In the genomic region with DNA sequence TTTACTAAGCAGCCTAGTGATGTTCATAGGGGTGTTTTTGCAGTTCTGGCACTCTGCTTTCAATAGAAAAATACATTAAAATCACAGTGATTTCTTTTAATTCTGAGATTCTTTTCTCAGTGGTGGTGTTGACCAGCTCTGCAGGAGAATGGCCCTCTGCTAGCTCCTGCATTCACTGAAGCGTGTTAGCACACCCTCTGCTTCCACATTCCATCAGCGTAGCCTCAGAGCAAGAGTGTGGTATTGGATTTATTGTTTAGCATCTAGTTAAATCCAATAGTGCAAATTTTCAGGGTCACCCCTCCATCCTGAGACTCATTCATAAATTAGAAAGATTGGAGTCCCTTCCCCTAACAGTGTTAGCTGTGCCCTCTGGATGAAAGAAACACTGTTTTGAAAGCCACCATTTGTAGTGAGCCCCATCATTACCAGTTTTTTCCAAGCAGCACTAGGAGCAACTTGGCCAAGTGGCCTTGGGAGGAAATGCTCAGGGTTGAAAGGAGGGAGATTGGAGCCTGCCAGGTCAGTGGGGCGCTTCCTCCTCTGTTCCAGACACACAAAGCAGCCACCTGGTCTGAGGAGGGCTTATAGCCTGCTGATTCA, we compare ENCODE assay signal across 11 cellular contexts. TPM values are rescaled to one million over a fixed set of nuclear protein-coding genes. Genes with fewer than 3 reads are reported as not detected.
DNase-seq lines count a peak whose midpoint lies in the region; ATAC-seq and TF ChIP-seq lines count a peak whose summit lies in the region.
"Had no signal": no experiment of that assay in that cellular context is flagged by ENCODE, and none has a peak within 500 bp of the region (broad histone marks: within the 10 kb centered on the region; RNA-seq: fewer than 3 reads in every experiment).

No MANE protein-coding gene starts in this region.

- POLR2A ChIA-PET in WTC11 (lab: Charles Lee) = no interaction called here
- POLR2A ChIA-PET in activated CD4-positive, alpha-beta memory T cell treated with anti-CD3 and anti-CD28 coated beads, Interleukin-2, amount 10 ng/mL, durations not matched to agents 7 days and 5 days (lab: Charles Lee) = no interaction called here

- H3K27me3 ChIP-seq in BLaER1 (peaks cover 35% of the 10 kb centered on the region), hepatocyte (no peaks in the 10 kb centered on the region), parathyroid adenoma (ENCODE audit: control insufficient read depth, insufficient read depth, low read length) (no peaks in the 10 kb centered on the region)
- H3K27me3 ChIP-seq: foreskin keratinocyte had no signal

- no peaks in the 10 kb centered on the region for H3K27me3 Mint-ChIP-seq in WTC11 (ENCODE audit: low read depth)
- H3K27me3 Mint-ChIP-seq in activated CD4-positive, alpha-beta memory T cell treated with anti-CD3 and anti-CD28 coated beads, Interleukin-2, amount 10 ng/mL, durations not matched to agents 7 days and 5 days = no peaks in the 10 kb centered on the region

- H3K4me3 ChIP-seq in BLaER1 = no peak overlapping the region
- H3K4me3 ChIP-seq in hepatocyte = no peak overlapping the region
- no peak overlapping the region for H3K4me3 ChIP-seq in parathyroid adenoma (ENCODE audit: low read depth, low read length)
- H3K4me3 ChIP-seq: PC-9 had no signal

- H3K4me2 ChIP-seq in BLaER1 = peak overlapping the region; percentile 74
- no peak overlapping the region for H3K4me2 ChIP-seq in hepatocyte
- H3K4me2 ChIP-seq in parathyroid adenoma (ENCODE audit: low read length) = peak overlapping the region; percentile 14
- H3K4me2 ChIP-seq: PC-9 had no signal

- WGBS in hepatocyte (ENCODE audit: low lambda C conversion rate, missing lambda C conversion rate) = 81% methylated on average over 3 of the region's 3 CpGs

- H3K4me1 ChIP-seq in BLaER1 (peaks cover 49% of the 10 kb centered on the region), hepatocyte (ENCODE audit: insufficient read depth) (peaks cover 5% of the 10 kb centered on the region), parathyroid adenoma (peaks cover 26% of the 10 kb centered on the region)
- H3K4me1 ChIP-seq: foreskin keratinocyte had no signal

- no peaks in the 10 kb centered on the region for H3K9me3 Mint-ChIP-seq in WTC11
- no peaks in the 10 kb centered on the region for H3K9me3 Mint-ChIP-seq in activated CD4-positive, alpha-beta memory T cell treated with anti-CD3 and anti-CD28 coated beads, Interleukin-2, amount 10 ng/mL, durations not matched to agents 7 days and 5 days
- H3K9me3 Mint-ChIP-seq: T-helper 1 cell treated with Interleukin-12 subunit alpha and Interleukin-12 subunit beta and Interleukin-4 antibody, amounts not matched to agents 30 μg/mL and 1 μg/mL, for 36 hours had no signal

- no peak overlapping the region; the same call in 1 of the 2 replicates for H3K4me3 Mint-ChIP-seq in WTC11
- H3K4me3 Mint-ChIP-seq in activated CD4-positive, alpha-beta memory T cell treated with anti-CD3 and anti-CD28 coated beads, Interleukin-2, amount 10 ng/mL, durations not matched to agents 7 days and 5 days = no peak overlapping the region
- H3K4me3 Mint-ChIP-seq: T-helper 1 cell treated with Interleukin-12 subunit alpha and Interleukin-12 subunit beta and Interleukin-4 antibody, amounts not matched to agents 30 μg/mL and 1 μg/mL, for 36 hours had no signal

- peak overlapping the region; percentile 86 for H3K27ac Mint-ChIP-seq in WTC11
- H3K27ac Mint-ChIP-seq in activated CD4-positive, alpha-beta memory T cell treated with anti-CD3 and anti-CD28 coated beads, Interleukin-2, amount 10 ng/mL, durations not matched to agents 7 days and 5 days = no peak overlapping the region
- H3K27ac Mint-ChIP-seq: T-helper 1 cell treated with Interleukin-12 subunit alpha and Interleukin-12 subunit beta and Interleukin-4 antibody, amounts not matched to agents 30 μg/mL and 1 μg/mL, for 36 hours had no signal

- DNase-seq in WTC11 (ENCODE audit: low spot score) (no peak), hepatocyte (ENCODE audit: low spot score) (no peak), NCI-H1105 treated with DMSO at 0.1 percent for 48 hours (lab: John Stamatoyannopoulos, UW) (no peak), hippocampal formation (lab: John Stamatoyannopoulos, UW) (no peak), NCI-H2196 treated with DMSO at 0.1 percent for 48 hours (lab: John Stamatoyannopoulos, UW; ENCODE audit: unreplicated experiment) (no peak)
- DNase-seq in activated CD4-positive, alpha-beta memory T cell treated with anti-CD3 and anti-CD28 coated beads, Interleukin-2, amount 10 ng/mL, durations not matched to agents 7 days and 5 days = no peak

- H3K9me3 ChIP-seq in BLaER1 = no peaks in the 10 kb centered on the region
- H3K9me3 ChIP-seq in hepatocyte (ENCODE audit: low read depth) = no peaks in the 10 kb centered on the region
- no peaks in the 10 kb centered on the region for H3K9me3 ChIP-seq in parathyroid adenoma (ENCODE audit: control insufficient read depth, low read length)

- H3K9ac ChIP-seq in BLaER1 (no peak overlapping the region), parathyroid adenoma (no peak overlapping the region)

- CTCF ChIA-PET in WTC11 (lab: Charles Lee) = interaction anchor here (1.0 to 2.1 kb wide), 4 partner anchors 21 to 130 kb away, joined by 3 to 8 read pairs (median 3); no protein-coding TSS in a partner anchor
- CTCF ChIA-PET in activated CD4-positive, alpha-beta memory T cell treated with anti-CD3 and anti-CD28 coated beads, Interleukin-2, amount 10 ng/mL, durations not matched to agents 7 days and 5 days (lab: Charles Lee) = no interaction called here

- H3K79me2 ChIP-seq in hepatocyte = no peaks in the 10 kb centered on the region
- H3K79me2 ChIP-seq in parathyroid adenoma = peaks cover 4% of the 10 kb centered on the region

- H3K36me3 ChIP-seq in BLaER1 (no peaks in the 10 kb centered on the region), hepatocyte (replicated peaks; ENCODE audit: insufficient read depth, low read depth) (no peaks in the 10 kb centered on the region), parathyroid adenoma (ENCODE audit: control insufficient read depth, insufficient read depth, low read length) (no peaks in the 10 kb centered on the region)

- H3K27ac ChIP-seq in BLaER1 = no peak overlapping the region
- H3K27ac ChIP-seq in hepatocyte = peak overlapping the region; percentile 60
- peak overlapping the region; percentile 84 for H3K27ac ChIP-seq in parathyroid adenoma
- H3K27ac ChIP-seq: foreskin keratinocyte, PC-9 had no signal

- H4K20me1 ChIP-seq in BLaER1 (peaks cover 16% of the 10 kb centered on the region; the same call in 1 of the 2 replicates), hepatocyte (ENCODE audit: insufficient read depth, poor library complexity, severe bottlenecking) (no peaks in the 10 kb centered on the region)

- H3K9me2 ChIP-seq in hepatocyte (replicated peaks; ENCODE audit: insufficient read depth) = no peaks in the 10 kb centered on the region

- TF ChIP-seq CTCF in WTC11 (IDR thresholded peaks at IDR 0.05) (no peak), hepatocyte (IDR thresholded peaks at IDR 0.05; ENCODE audit: poor library complexity) (no peak), parathyroid adenoma (IDR thresholded peaks at IDR 0.05) (no peak)

- H3K4me1 Mint-ChIP-seq in WTC11 = peaks cover 31% of the 10 kb centered on the region
- peaks cover 9% of the 10 kb centered on the region for H3K4me1 Mint-ChIP-seq in activated CD4-positive, alpha-beta memory T cell treated with anti-CD3 and anti-CD28 coated beads, Interleukin-2, amount 10 ng/mL, durations not matched to agents 7 days and 5 days

- no peak overlapping the region for H2AFZ ChIP-seq in hepatocyte
- peak overlapping the region; percentile 39 for H2AFZ ChIP-seq in parathyroid adenoma
- H2AFZ ChIP-seq: PC-9 had no signal

- no peak for ATAC-seq in WTC11

- H3K36me3 Mint-ChIP-seq in WTC11 = peaks cover 34% of the 10 kb centered on the region
- no peaks in the 10 kb centered on the region for H3K36me3 Mint-ChIP-seq in activated CD4-positive, alpha-beta memory T cell treated with anti-CD3 and anti-CD28 coated beads, Interleukin-2, amount 10 ng/mL, durations not matched to agents 7 days and 5 days (ENCODE audit: low read depth)

TF ChIP-seq in WTC11, 78 proteins besides CTCF, POLR2A, EP300 and RAD21:
- TF ChIP-seq ZNF263 (CRISPR knock-in tag; IDR thresholded peaks at IDR 0.05; ENCODE audit: low read depth) (no peak), ETV6 (CRISPR knock-in tag; IDR thresholded peaks at IDR 0.05) (no peak), ELF4 (CRISPR knock-in tag; IDR thresholded peaks at IDR 0.05; ENCODE audit: low read depth) (no peak), MXD4 (CRISPR knock-in tag; IDR thresholded peaks at IDR 0.05; ENCODE audit: borderline replicate concordance) (no peak), ZNF671 (CRISPR knock-in tag; IDR thresholded peaks at IDR 0.05) (no peak), SOX15 (CRISPR knock-in tag; IDR thresholded peaks at IDR 0.05) (no peak), FOXK1 (CRISPR knock-in tag; IDR thresholded peaks at IDR 0.05) (no peak), CREB1 (CRISPR knock-in tag; IDR thresholded peaks at IDR 0.05) (no peak)
- TF ChIP-seq, protein P1, sequence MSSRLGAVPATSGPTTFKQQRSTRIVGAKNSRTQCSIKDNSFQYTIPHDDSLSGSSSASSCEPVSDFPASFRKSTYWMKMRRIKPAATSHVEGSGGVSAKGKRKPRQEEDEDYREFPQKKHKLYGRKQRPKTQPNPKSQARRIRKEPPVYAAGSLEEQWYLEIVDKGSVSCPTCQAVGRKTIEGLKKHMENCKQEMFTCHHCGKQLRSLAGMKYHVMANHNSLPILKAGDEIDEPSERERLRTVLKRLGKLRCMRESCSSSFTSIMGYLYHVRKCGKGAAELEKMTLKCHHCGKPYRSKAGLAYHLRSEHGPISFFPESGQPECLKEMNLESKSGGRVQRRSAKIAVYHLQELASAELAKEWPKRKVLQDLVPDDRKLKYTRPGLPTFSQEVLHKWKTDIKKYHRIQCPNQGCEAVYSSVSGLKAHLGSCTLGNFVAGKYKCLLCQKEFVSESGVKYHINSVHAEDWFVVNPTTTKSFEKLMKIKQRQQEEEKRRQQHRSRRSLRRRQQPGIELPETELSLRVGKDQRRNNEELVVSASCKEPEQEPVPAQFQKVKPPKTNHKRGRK (CRISPR knock-in tag; IDR thresholded peaks at IDR 0.05; ENCODE audit: borderline replicate concordance) = no peak
TF ChIP-seq in WTC11: peak in this region for 0.

RNA-seq across cellular contexts. Expression of gene B9D1, which starts 45.7 kb away (rescaled TPM):
- total RNA-seq in WTC11 (2021) = 31.9 to 39.2 TPM (median 39.0 TPM) in 3 replicates
- 19.0 and 29.6 TPM in 2 replicates for total RNA-seq in hepatocyte
- 30.8 and 51.3 TPM in 2 replicates for polyA plus RNA-seq in hepatocyte
- 1 to 10 TPM; 2.7 to 3.1 TPM for total RNA-seq in activated CD4-positive, alpha-beta memory T cell treated with anti-CD3 and anti-CD28 coated beads, Interleukin-2, amount 10 ng/mL, durations not matched to agents 7 days and 5 days
